In the genomic region with DNA sequence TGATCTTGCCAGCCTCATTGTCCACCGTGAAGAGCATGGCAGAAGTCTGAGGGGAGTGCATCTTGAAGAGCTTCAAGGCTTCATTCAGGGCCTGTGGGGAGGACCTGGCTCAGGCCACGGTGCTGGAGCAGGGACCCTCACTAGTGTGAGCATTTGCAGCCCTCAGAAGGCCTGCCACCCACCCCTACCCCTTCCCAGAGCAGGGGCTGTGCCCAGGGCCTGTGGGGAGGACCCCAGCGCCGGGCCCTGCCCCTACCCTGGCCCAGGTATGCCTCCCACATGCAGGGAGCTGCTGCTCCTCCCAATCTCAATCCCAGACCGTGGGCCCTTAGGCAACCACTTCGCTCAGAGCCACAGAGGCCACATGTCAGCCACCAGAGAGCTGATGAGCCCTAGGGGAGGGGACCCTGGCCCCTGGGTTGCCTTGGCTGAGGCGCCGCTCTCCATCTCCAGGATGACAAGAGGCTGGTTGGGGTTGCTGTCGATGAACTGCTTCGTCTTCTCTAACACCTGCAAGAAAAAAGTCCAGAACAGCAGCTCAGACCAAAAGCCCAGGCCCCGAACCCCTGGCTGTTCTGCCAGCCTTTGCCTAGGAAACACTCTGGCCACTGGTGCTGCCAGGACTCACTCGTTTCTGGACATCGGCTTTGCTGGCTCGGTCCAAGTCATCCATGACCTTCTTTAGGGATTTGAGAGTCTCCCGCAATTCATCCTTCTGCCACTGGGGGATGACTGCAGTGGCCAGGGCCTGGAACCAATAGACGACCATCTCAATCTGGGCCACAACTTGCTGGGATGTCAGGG, we compare ENCODE assay signal across 9 cellular contexts. TPM values are rescaled to one million over a fixed set of nuclear protein-coding genes. Genes with fewer than 3 reads are reported as not detected.
DNase-seq lines count a peak whose midpoint lies in the region; ATAC-seq and TF ChIP-seq lines count a peak whose summit lies in the region.
"Had no signal": no experiment of that assay in that cellular context is flagged by ENCODE, and none has a peak within 500 bp of the region (broad histone marks: within the 10 kb centered on the region; RNA-seq: fewer than 3 reads in every experiment).

No MANE protein-coding gene starts in this region.

- H4K20me1 ChIP-seq in OCI-LY1 (ENCODE audit: insufficient read depth, low read length) = no peaks in the 10 kb centered on the region

- no peaks in the 10 kb centered on the region for H3K9me3 ChIP-seq in OCI-LY1 (ENCODE audit: low read length)

- no peaks in the 10 kb centered on the region for H3F3A ChIP-seq in OCI-LY1 (ENCODE audit: insufficient read depth, low read length)

- H3K4me2 ChIP-seq in OCI-LY1 (ENCODE audit: low read length) = no peak overlapping the region

- peaks cover 24% of the 10 kb centered on the region for H3K79me2 ChIP-seq in OCI-LY1 (ENCODE audit: insufficient read depth, low read length)

- H3K36me3 ChIP-seq in OCI-LY1 (ENCODE audit: insufficient read depth, low read length) = peaks cover 78% of the 10 kb centered on the region

- peaks cover 48% of the 10 kb centered on the region for H3K36me3 Mint-ChIP-seq in brain

- H3K9me3 Mint-ChIP-seq in brain = peaks cover 0 to 2% (median 0%) of the 10 kb centered on the region in 5 experiments
- H3K9me3 Mint-ChIP-seq: activated naive CD4-positive, alpha-beta T cell treated with anti-CD3 and anti-CD28 coated beads, Interleukin-2, amount 50 U/mL, for 72 hours had no signal

- ATAC-seq in GM19463 (IDR thresholded peaks at IDR 0.05; ENCODE audit: unreplicated experiment) = no peak
- ATAC-seq: activated naive CD4-positive, alpha-beta T cell treated with anti-CD3 and anti-CD28 coated beads, Interleukin-2, amount 50 U/mL, for 72 hours had no signal

- peak overlapping the region in 4 of 5 experiments; percentile 46 to 81 (median 50) for H3K27ac Mint-ChIP-seq in brain

- no peaks in the 10 kb centered on the region for H3K27me3 Mint-ChIP-seq in brain

- peak; percentile 41 for DNase-seq in activated naive CD4-positive, alpha-beta T cell treated with Interleukin-2 at 50 U/mL for 16 hours
- no peak for DNase-seq in activated naive CD4-positive, alpha-beta T cell (lab: John Stamatoyannopoulos, UW)
- DNase-seq in lung microvascular endothelial cell (ENCODE audit: low read depth in 2 of 2) (peak; percentile 46 to 51), OCI-M2 (lab: John Stamatoyannopoulos, UW; ENCODE audit: unreplicated experiment) (no peak), epidermal melanocyte (ENCODE audit: insufficient read length, low spot score) (no peak)

- H3K4me3 Mint-ChIP-seq in brain = peak overlapping the region in 2 of 5 experiments; percentile 16 to 54

- H3K27me3 ChIP-seq in OCI-LY1 (ENCODE audit: insufficient read depth, low read length) = no peaks in the 10 kb centered on the region

- H3K9ac ChIP-seq in OCI-LY1 (ENCODE audit: low read length) = no peak overlapping the region

- peaks cover 24% of the 10 kb centered on the region for H3K4me1 Mint-ChIP-seq in brain

- peaks cover 15% of the 10 kb centered on the region for H3K4me1 ChIP-seq in OCI-LY1 (ENCODE audit: insufficient read depth, low read length, severe bottlenecking)

- H3K4me3 ChIP-seq in OCI-LY1 (ENCODE audit: low read depth, low read length, poor library complexity, severe bottlenecking) = no peak overlapping the region

- H3K27ac ChIP-seq in OCI-LY1 (ENCODE audit: low read depth, low read length, poor library complexity, severe bottlenecking) = no peak overlapping the region

- H3K9me2 ChIP-seq in OCI-LY1 (ENCODE audit: low read depth, low read length) = no peaks in the 10 kb centered on the region

- TF ChIP-seq CTCF in OCI-LY1 (IDR thresholded peaks at IDR 0.05; ENCODE audit: low read length) (peak; percentile 37; the same call in 1 of the 2 replicates), brain (conservative IDR thresholded peaks at IDR 0.05) (peak in 1 of 2 experiments; percentile 59)

- no peak overlapping the region for H2AFZ ChIP-seq in OCI-LY1 (ENCODE audit: low read length)

RNA-seq across cellular contexts. Expression of a gene that starts 1.8 kb away (rescaled TPM):
- 14.5 TPM for polyA plus RNA-seq in brain (ENCODE audit: insufficient read depth, low read depth, low replicate concordance)
- 28.3 and 43.7 TPM in 2 replicates for total RNA-seq in lung microvascular endothelial cell

RNA-seq across cellular contexts. Expression of a gene that starts 35.8 kb away (rescaled TPM):
- 288 TPM for polyA plus RNA-seq in brain (ENCODE audit: insufficient read depth, low read depth, low replicate concordance)
- total RNA-seq in lung microvascular endothelial cell = 66.0 and 148 TPM in 2 replicates

RNA-seq across cellular contexts. Expression of a gene that starts 45.5 kb away (rescaled TPM):
- polyA plus RNA-seq in brain (ENCODE audit: insufficient read depth, low read depth, low replicate concordance) = 98.4 TPM
- 15.5 and 19.4 TPM in 2 replicates for total RNA-seq in lung microvascular endothelial cell

Comparison
In these comparisons a context has a peak if more than half of its experiments do, and no peak if none do; other contexts are left out.
1. DNase-seq: peak in activated naive CD4-positive, alpha-beta T cell treated with Interleukin-2 at 50 U/mL for 16 hours (single experiment) and lung microvascular endothelial cell (2 of 2); none in activated naive CD4-positive, alpha-beta T cell (0 of 4), OCI-M2 (single experiment) and epidermal melanocyte (single experiment).